ENCODE assay signal across 8 cellular contexts in the genomic region with DNA sequence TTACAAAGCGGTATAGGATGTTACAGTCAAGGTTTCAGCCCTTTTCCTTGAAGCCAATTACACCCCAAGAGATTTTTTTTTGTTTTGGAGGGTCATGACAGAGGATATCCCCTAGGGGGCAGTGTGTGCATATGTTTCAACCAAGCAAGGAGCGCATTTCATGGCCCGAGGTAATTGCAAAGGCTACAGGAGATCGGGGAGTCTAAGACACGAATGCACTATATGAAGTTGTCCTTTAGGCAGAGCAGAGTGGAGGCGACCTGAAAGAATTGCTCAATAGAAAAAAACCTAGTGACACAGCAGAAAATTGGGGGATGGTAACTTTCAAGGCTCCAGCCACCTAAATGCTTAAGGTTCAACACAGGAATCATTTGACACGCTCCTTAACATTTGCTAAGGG.
A peak's percentile ranks its signal among the peaks of the same experiment; 100 is the strongest.
DNase-seq lines count a peak whose midpoint lies in the region; ATAC-seq, FAIRE-seq and TF ChIP-seq lines count a peak whose summit lies in the region.

No MANE protein-coding gene starts in this region.

- H3K36me3 ChIP-seq in GM23338 (ENCODE audit: insufficient read depth) (no peaks in the 10 kb centered on the region), Panc1 (ENCODE audit: control insufficient read depth, insufficient read depth, low read length) (no peaks in the 10 kb centered on the region), osteoblast (ENCODE audit: insufficient read depth, low read length) (no peaks in the 10 kb centered on the region), vagina (no peaks in the 10 kb centered on the region)

- 0 out of 3 replicates have a peak, but pooled peaks cover 4% of the 10 kb centered on the region for H3K9me3 Mint-ChIP-seq in GM23338
- H3K9me3 Mint-ChIP-seq in activated T-helper 17 cell treated with anti-CD3 and anti-CD28 coated beads, Interleukin-2, amount 50 U/mL, for 72 hours = no peaks in the 10 kb centered on the region

- peak; percentile 92 to 95 for TF ChIP-seq CTCF in GM23338 (conservative IDR thresholded peaks at IDR 0.05; ENCODE audit: low read depth in 2 of 2)
- TF ChIP-seq CTCF in LNCaP clone FGC (IDR thresholded peaks at IDR 0.05; ENCODE audit: control insufficient read depth, extremely low read depth, insufficient read depth) = peak; percentile 69
- TF ChIP-seq CTCF in Panc1 (IDR thresholded peaks at IDR 0.05) = peak; percentile 85
- peak; percentile 92 for TF ChIP-seq CTCF in foreskin keratinocyte (conservative IDR thresholded peaks at IDR 0.05)
- peak; percentile 89 for TF ChIP-seq CTCF in osteoblast (IDR thresholded peaks at IDR 0.05; ENCODE audit: extremely low read depth, low read depth, low read length)
- TF ChIP-seq CTCF in vagina (IDR thresholded peaks at IDR 0.05) = peak; percentile 63 to 92 (median 76)

- H3K4me3 Mint-ChIP-seq in GM23338 = no peak overlapping the region
- H3K4me3 Mint-ChIP-seq in activated T-helper 17 cell treated with anti-CD3 and anti-CD28 coated beads, Interleukin-2, amount 50 U/mL, for 72 hours = no peak overlapping the region

- DNase-seq in GM23338 (ENCODE audit: low spot score) (peak; percentile 88), LNCaP clone FGC (ENCODE audit: low read depth) (peak; percentile 58), Panc1 (ENCODE audit: low read depth, low spot score) (peak; percentile 47), foreskin keratinocyte (peak; percentile 20 to 59), osteoblast (ENCODE audit: insufficient read length, low spot score, missing footprints) (peak; percentile 71), vagina (ENCODE audit: extremely low spot score in 2 of 2) (no peak)

- peaks cover 2% of the 10 kb centered on the region for H3K27me3 Mint-ChIP-seq in GM23338 (ENCODE audit: insufficient read depth, low read depth, poor library complexity)
- H3K27me3 Mint-ChIP-seq in activated T-helper 17 cell treated with anti-CD3 and anti-CD28 coated beads, Interleukin-2, amount 50 U/mL, for 72 hours = peaks cover 31% of the 10 kb centered on the region

- H3K4me1 ChIP-seq in GM23338 (ENCODE audit: insufficient read depth) = 0 out of 2 replicates have a peak, but pooled peaks cover 2% of the 10 kb centered on the region
- H3K4me1 ChIP-seq in Panc1 (ENCODE audit: control insufficient read depth, insufficient read depth, low read length) = no peaks in the 10 kb centered on the region
- peaks cover 4% of the 10 kb centered on the region for H3K4me1 ChIP-seq in foreskin keratinocyte
- H3K4me1 ChIP-seq in osteoblast (ENCODE audit: insufficient read depth, low read length) = no peaks in the 10 kb centered on the region
- peaks cover 6% of the 10 kb centered on the region for H3K4me1 ChIP-seq in vagina

- H3K27ac Mint-ChIP-seq in GM23338 = no peak overlapping the region
- H3K27ac Mint-ChIP-seq in activated T-helper 17 cell treated with anti-CD3 and anti-CD28 coated beads, Interleukin-2, amount 50 U/mL, for 72 hours = no peak overlapping the region

- no TSS peak for BruUV-seq in Panc1 (replicated peaks; lab: Mats Ljungman, UMichigan)

- H3K9me3 ChIP-seq in Panc1 (ENCODE audit: control insufficient read depth, insufficient read depth, low read depth, low read length) = no peaks in the 10 kb centered on the region
- no peaks in the 10 kb centered on the region for H3K9me3 ChIP-seq in osteoblast (ENCODE audit: low read depth, low read length)
- H3K9me3 ChIP-seq in vagina = no peaks in the 10 kb centered on the region

- H3K79me2 ChIP-seq in GM23338 (replicated peaks; ENCODE audit: insufficient read depth) = no peaks in the 10 kb centered on the region
- H3K79me2 ChIP-seq in osteoblast (ENCODE audit: insufficient read depth, low read length) = no peaks in the 10 kb centered on the region

- H3K36me3 Mint-ChIP-seq in GM23338 (ENCODE audit: low read depth) = no peaks in the 10 kb centered on the region
- H3K36me3 Mint-ChIP-seq in activated T-helper 17 cell treated with anti-CD3 and anti-CD28 coated beads, Interleukin-2, amount 50 U/mL, for 72 hours (ENCODE audit: low read depth) = no peaks in the 10 kb centered on the region

- H2AFZ ChIP-seq in GM23338 (no peak overlapping the region), osteoblast (ENCODE audit: low read length) (no peak overlapping the region)

- CTCF ChIA-PET in Panc1 (lab: Charles Lee) = no interaction called here

- H3K4me2 ChIP-seq in GM23338 = no peak overlapping the region
- H3K4me2 ChIP-seq in osteoblast (ENCODE audit: insufficient read depth, low read length) = peak overlapping the region; percentile 54

- H3K27me3 ChIP-seq in GM23338 (ENCODE audit: insufficient read depth) = no peaks in the 10 kb centered on the region
- no peaks in the 10 kb centered on the region for H3K27me3 ChIP-seq in Panc1 (ENCODE audit: control insufficient read depth, insufficient read depth, low read length)
- H3K27me3 ChIP-seq in foreskin keratinocyte = no peaks in the 10 kb centered on the region
- no peaks in the 10 kb centered on the region for H3K27me3 ChIP-seq in osteoblast (ENCODE audit: insufficient read depth, low read length)
- no peaks in the 10 kb centered on the region for H3K27me3 ChIP-seq in vagina

- FAIRE-seq in G401.6 (lab: Jason Lieb, UNC) = peak; percentile 50

- H3K4me1 Mint-ChIP-seq in GM23338 = peaks cover 13% of the 10 kb centered on the region
- no peaks in the 10 kb centered on the region for H3K4me1 Mint-ChIP-seq in activated T-helper 17 cell treated with anti-CD3 and anti-CD28 coated beads, Interleukin-2, amount 50 U/mL, for 72 hours

- intact Hi-C loops in Panc1 (cut with micrococcal nuclease; ENCODE audit: unreplicated experiment) = loop anchor here (2.0 to 5.0 kb wide), 2 partner anchors 367 to 1357 kb away; partner anchors contain the start of gene NRP2
- intact Hi-C loops in vagina (cut with DNase I) = loop anchor here (10.0 kb wide), 1 partner anchor 1359 kb away; the partner anchor contains the start of gene NRP2

- H4K20me1 ChIP-seq in GM23338 (replicated peaks; ENCODE audit: insufficient read depth) (no peaks in the 10 kb centered on the region), osteoblast (ENCODE audit: insufficient read depth, low read length) (no peaks in the 10 kb centered on the region)

- TF ChIP-seq POLR2A in vagina (IDR thresholded peaks at IDR 0.05) = no peak

- H3F3A ChIP-seq in GM23338 (replicated peaks; ENCODE audit: low read depth) = no peaks in the 10 kb centered on the region

- ATAC-seq in GM23338 (peak; percentile 95), Panc1 (peak; percentile 90), foreskin keratinocyte (peak; percentile 64)
- ATAC-seq in activated T-helper 17 cell treated with anti-CD3 and anti-CD28 coated beads, Interleukin-2, amount 50 U/mL, for 72 hours (replicated peaks) = peak; percentile 51

- H3K27ac ChIP-seq in GM23338 (ENCODE audit: low read depth) (no peak overlapping the region), Panc1 (ENCODE audit: low read length) (no peak overlapping the region), foreskin keratinocyte (no peak overlapping the region), osteoblast (ENCODE audit: low read depth, low read length) (no peak overlapping the region), vagina (no peak overlapping the region)

- in situ Hi-C loops in Panc1 (cut with HindIII; ENCODE audit: low pct_unique_long_range_greater_than_20kb, low sequenced_read_pairs) = no loop called here

- H3K4me3 ChIP-seq in GM23338 = no peak overlapping the region
- no peak overlapping the region for H3K4me3 ChIP-seq in LNCaP clone FGC (ENCODE audit: low read depth, low read length)
- no peak overlapping the region for H3K4me3 ChIP-seq in Panc1 (ENCODE audit: low read depth in 2 of 2, low read length in 2 of 2)
- no peak overlapping the region for H3K4me3 ChIP-seq in osteoblast (ENCODE audit: insufficient read depth, low read length)
- no peak overlapping the region for H3K4me3 ChIP-seq in vagina

- H3K9me2 ChIP-seq in GM23338 (ENCODE audit: insufficient read depth) = no peaks in the 10 kb centered on the region

- POLR2A ChIA-PET in Panc1 (lab: Charles Lee) = no interaction called here

TF ChIP-seq in GM23338, 12 proteins besides CTCF, POLR2A, EP300 and RAD21 (continues in another document):
- TF ChIP-seq EZH2phosphoT487 (IDR thresholded peaks at IDR 0.05; ENCODE audit: unreplicated experiment) = no peak
- TF ChIP-seq JUNB (IDR thresholded peaks at IDR 0.05; ENCODE audit: unreplicated experiment) = no peak
- TF ChIP-seq NANOG (IDR thresholded peaks at IDR 0.05; ENCODE audit: borderline replicate concordance) = no peak
- no peak for TF ChIP-seq STAT1 (IDR thresholded peaks at IDR 0.05; ENCODE audit: unreplicated experiment)
- no peak for TF ChIP-seq EZH2 (IDR thresholded peaks at IDR 0.05; ENCODE audit: low read depth, unreplicated experiment)

Comparison
In these comparisons a context has a peak if more than half of its experiments do, and no peak if none do; other contexts are left out.
1. DNase-seq: peak in GM23338 (single experiment), LNCaP clone FGC (single experiment), Panc1 (single experiment), foreskin keratinocyte (2 of 2) and osteoblast (single experiment); none in vagina (0 of 2).
2. Peak in every context shown above with its lines, with median percentiles within 50 percentile points of each other: ATAC-seq and CTCF ChIP-seq.